Comparison of ENCODE assay signal across 1 cellular context in genomic region chr19:18387395-18387794, GRCh38.
TF ChIP-seq lines count a peak whose summit lies in the region.

No MANE protein-coding gene starts in this region.

TF ChIP-seq in A549, 52 proteins besides CTCF, POLR2A, EP300 and RAD21:
- TF ChIP-seq HOXA7 (CRISPR knock-in tag; IDR thresholded peaks at IDR 0.05) (peak; percentile 19), ESRRA (IDR thresholded peaks at IDR 0.05; ENCODE audit: borderline replicate concordance, low read length) (no peak), FOSB (CRISPR knock-in tag; IDR thresholded peaks at IDR 0.05) (peak; percentile 45; the same call in 1 of the 2 replicates), RCOR1 (IDR thresholded peaks at IDR 0.05; ENCODE audit: low read depth, low read length) (no peak), PHF8 (IDR thresholded peaks at IDR 0.05; ENCODE audit: borderline replicate concordance, low read depth) (no peak), USF2 (IDR thresholded peaks at IDR 0.05) (no peak), NFE2L2 (conservative IDR thresholded peaks at IDR 0.05; ENCODE audit: low read length) (no peak), MAX (IDR thresholded peaks at IDR 0.05) (no peak)
- TF ChIP-seq, protein P1, sequence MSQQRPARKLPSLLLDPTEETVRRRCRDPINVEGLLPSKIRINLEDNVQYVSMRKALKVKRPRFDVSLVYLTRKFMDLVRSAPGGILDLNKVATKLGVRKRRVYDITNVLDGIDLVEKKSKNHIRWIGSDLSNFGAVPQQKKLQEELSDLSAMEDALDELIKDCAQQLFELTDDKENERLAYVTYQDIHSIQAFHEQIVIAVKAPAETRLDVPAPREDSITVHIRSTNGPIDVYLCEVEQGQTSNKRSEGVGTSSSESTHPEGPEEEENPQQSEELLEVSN (IDR thresholded peaks at IDR 0.05; ENCODE audit: borderline replicate concordance, low read depth), result no peak
TF ChIP-seq in A549: peak in this region for 2.
